In the genomic region with DNA sequence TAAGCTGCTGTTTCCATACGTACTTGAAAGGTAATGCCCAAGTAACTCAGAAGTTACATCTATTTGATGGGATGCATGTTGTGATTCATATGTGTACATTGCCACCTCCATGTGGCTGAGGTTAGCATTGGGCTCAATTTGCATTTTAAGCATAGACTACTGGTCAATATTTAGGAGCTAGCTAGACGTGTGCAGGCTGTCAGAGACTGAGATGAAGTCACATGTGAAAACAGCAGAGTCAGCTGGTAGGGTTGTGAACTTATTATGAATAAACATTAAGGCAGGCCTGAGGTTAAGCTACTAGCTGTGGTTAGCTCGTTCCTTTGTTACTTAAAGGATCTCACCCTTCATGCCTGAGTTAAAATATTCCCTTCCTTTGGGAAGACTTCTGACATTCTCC, we compare ENCODE assay signal across 35 cellular contexts.
DNase-seq lines count a peak whose midpoint lies in the region; ATAC-seq and TF ChIP-seq lines count a peak whose summit lies in the region.
"Had no signal": no experiment of that assay in that cellular context is flagged by ENCODE, and none has a peak within 500 bp of the region (broad histone marks: within the 10 kb centered on the region; RNA-seq: fewer than 3 reads in every experiment).

No MANE protein-coding gene starts in this region.

- H3K27ac Mint-ChIP-seq in nephron: peak overlapping the region; percentile 29 to 69 (median 66)
- H3K27ac Mint-ChIP-seq: activated CD4-positive, alpha-beta T cell treated with anti-CD3 and anti-CD28 coated beads, Interleukin-2, amount 10 ng/mL, durations not matched to agents 24 days and 14 days; activated naive CD4-positive, alpha-beta T cell treated with anti-CD3 and anti-CD28 coated beads, Interleukin-2, amount 50 U/mL, for 72 hours; HFFc6; IgD-negative memory B cell; memory B cell; neural progenitor cell; stimulated activated naive CD8-positive, alpha-beta T cell treated with anti-CD3 and anti-CD28 coated beads, Interleukin-15, amount 100 ng/mL, for 72 hours; WTC11 had no signal

- peak; percentile 9; the same call in 1 of the 2 replicates for TF ChIP-seq CTCF in C4-2B (conservative IDR thresholded peaks at IDR 0.05)
- TF ChIP-seq CTCF in nephron (IDR thresholded peaks at IDR 0.05; ENCODE audit: unreplicated experiment in 3 of 3): no peak

- no peak overlapping the region for H3K4me3 Mint-ChIP-seq in nephron
- H3K4me3 Mint-ChIP-seq: activated CD4-positive, alpha-beta T cell treated with anti-CD3 and anti-CD28 coated beads, Interleukin-2, amount 10 ng/mL, durations not matched to agents 24 days and 14 days; HFFc6; IgD-negative memory B cell; memory B cell; neural progenitor cell; stimulated activated naive CD8-positive, alpha-beta T cell treated with anti-CD3 and anti-CD28 coated beads, Interleukin-15, amount 100 ng/mL, for 72 hours; WTC11 had no signal

- H3K27ac ChIP-seq in C4-2B (no peak overlapping the region), caudate nucleus (ENCODE audit: low read depth, low read length) (no peak overlapping the region)
- H3K27ac ChIP-seq: BLaER1, breast epithelium, colonic mucosa, neural progenitor cell, SK-N-MC, vagina had no signal

- H3K36me3 Mint-ChIP-seq in nephron (ENCODE audit: low read depth): peaks cover 11% of the 10 kb centered on the region
- H3K36me3 Mint-ChIP-seq: activated naive CD4-positive, alpha-beta T cell treated with anti-CD3 and anti-CD28 coated beads, Interleukin-2, amount 50 U/mL, for 72 hours; IgD-negative memory B cell; memory B cell; WTC11 had no signal

- H3K4me1 Mint-ChIP-seq in nephron: peaks cover 59% of the 10 kb centered on the region
- H3K4me1 Mint-ChIP-seq: activated CD4-positive, alpha-beta T cell treated with anti-CD3 and anti-CD28 coated beads, Interleukin-2, amount 10 ng/mL, durations not matched to agents 24 days and 14 days; IgD-negative memory B cell; memory B cell; stimulated activated naive CD8-positive, alpha-beta T cell treated with anti-CD3 and anti-CD28 coated beads, Interleukin-15, amount 100 ng/mL, for 72 hours; WTC11 had no signal

- no peaks in the 10 kb centered on the region for H3K9me3 Mint-ChIP-seq in nephron
- H3K9me3 Mint-ChIP-seq: activated CD4-positive, alpha-beta T cell treated with anti-CD3 and anti-CD28 coated beads, Interleukin-2, amount 10 ng/mL, durations not matched to agents 24 days and 14 days; activated naive CD4-positive, alpha-beta T cell treated with anti-CD3 and anti-CD28 coated beads, Interleukin-2, amount 50 U/mL, for 72 hours; HFFc6; memory B cell; neural progenitor cell; stimulated activated naive CD8-positive, alpha-beta T cell treated with anti-CD3 and anti-CD28 coated beads, Interleukin-15, amount 100 ng/mL, for 72 hours; WTC11 had no signal

- ATAC-seq in GM18867 (IDR thresholded peaks at IDR 0.05; ENCODE audit: unreplicated experiment) (peak; percentile 42), GM19351 (IDR thresholded peaks at IDR 0.05; ENCODE audit: unreplicated experiment) (no peak), HG03432 (IDR thresholded peaks at IDR 0.05; ENCODE audit: unreplicated experiment) (no peak)
- ATAC-seq: activated naive CD4-positive, alpha-beta T cell treated with anti-CD3 and anti-CD28 coated beads, Interleukin-2, amount 50 U/mL, for 72 hours; left lobe of liver; right cardiac atrium; stimulated activated naive CD8-positive, alpha-beta T cell treated with anti-CD3 and anti-CD28 coated beads, Interleukin-15, amount 100 ng/mL, for 72 hours; WTC11 had no signal

- peaks cover 4% of the 10 kb centered on the region for H3K27me3 Mint-ChIP-seq in nephron (ENCODE audit: low read depth)
- H3K27me3 Mint-ChIP-seq: activated CD4-positive, alpha-beta T cell treated with anti-CD3 and anti-CD28 coated beads, Interleukin-2, amount 10 ng/mL, durations not matched to agents 24 days and 14 days; IgD-negative memory B cell; memory B cell; stimulated activated naive CD8-positive, alpha-beta T cell treated with anti-CD3 and anti-CD28 coated beads, Interleukin-15, amount 100 ng/mL, for 72 hours had no signal

- DNase-seq in OCI-M1 (lab: John Stamatoyannopoulos, UW) (peak; percentile 2), caudate nucleus (lab: John Stamatoyannopoulos, UW) (no peak)
- DNase-seq: activated CD4-positive, alpha-beta T cell treated with anti-CD3 and anti-CD28 coated beads, Interleukin-2, amount 10 ng/mL, durations not matched to agents 24 days and 14 days; activated CD8-positive, alpha-beta memory T cell treated with anti-CD3 and anti-CD28 coated beads for 24 hours; activated effector memory CD4-positive, alpha-beta T cell treated with Interleukin-2 at 50 U/mL for 16 hours; activated T-cell treated with anti-CD3 and anti-CD28 coated beads for 4 hours; amygdala; colonic mucosa; COR-L47; effector CD4-positive, alpha-beta T cell; GOT3; HFFc6; hypothalamus; NCI-H1092; NCI-H1694; NCI-H2171 treated with DMSO at 0.1 percent for 48 hours; NCI-H774; right cardiac atrium; stimulated activated CD4-positive, alpha-beta T cell treated with anti-CD3 and anti-CD28 coated beads, Interleukin-2, amount 100 ng/mL, for 24 hours; stimulated activated naive CD8-positive, alpha-beta T cell treated with anti-CD3 and anti-CD28 coated beads, Interleukin-15, amount 100 ng/mL, for 72 hours had no signal
